16 cellular contexts compared by ENCODE assay signal in genomic region chr6:51300510-51300909, GRCh38.
"Had no signal": no experiment of that assay in that cellular context is flagged by ENCODE, and none has a peak within 500 bp of the region (broad histone marks: within the 10 kb centered on the region; RNA-seq: fewer than 3 reads in every experiment).

No MANE protein-coding gene starts in this region.

- H3K9me3 Mint-ChIP-seq: activated CD4-positive, alpha-beta memory T cell treated with anti-CD3 and anti-CD28 coated beads, Interleukin-2, amount 10 ng/mL, durations not matched to agents 7 days and 5 days; nephron progenitor cell; stimulated activated memory B cell treated with anti-CD40 and anti-IgM and Interleukin-4, amounts not matched to agents 10 μg/mL and 1 μg/mL and 100 μg/mL, for 72 hours had no signal

- H3K9me3 ChIP-seq: left ventricle myocardium inferior, psoas muscle, right lobe of liver, spleen, transverse colon had no signal

- H3K27ac Mint-ChIP-seq: activated CD4-positive, alpha-beta memory T cell treated with anti-CD3 and anti-CD28 coated beads, Interleukin-2, amount 10 ng/mL, durations not matched to agents 7 days and 5 days; activated naive CD4-positive, alpha-beta T cell treated with anti-CD3 and anti-CD28 coated beads for 36 hours; nephron progenitor cell; stimulated activated memory B cell treated with anti-CD40 and anti-IgM and Interleukin-4, amounts not matched to agents 10 μg/mL and 1 μg/mL and 100 μg/mL, for 72 hours had no signal

- H3K36me3 ChIP-seq: left ventricle myocardium inferior, right lobe of liver, spleen, transverse colon had no signal

- DNase-seq: activated CD4-positive, alpha-beta memory T cell treated with anti-CD3 and anti-CD28 coated beads, Interleukin-2, amount 10 ng/mL, durations not matched to agents 7 days and 5 days; activated CD4-positive, alpha-beta T cell treated with anti-CD3 and anti-CD28 coated beads for 1 hour; activated CD8-positive, alpha-beta memory T cell treated with anti-CD3 and anti-CD28 coated beads, Interleukin-2, amount 50 U/mL, for 48 hours; activated naive CD4-positive, alpha-beta T cell treated with anti-CD3 and anti-CD28 coated beads for 36 hours; effector CD8-positive, alpha-beta T cell; kidney; left ventricle myocardium inferior; mesendoderm; nephron progenitor cell; psoas muscle; right lobe of liver; spleen; stimulated activated CD4-positive, alpha-beta T cell treated with anti-CD3 and anti-CD28 coated beads, Interleukin-1b, Interleukin-23, amount 100 ng/mL, for 48 hours; transverse colon had no signal

- H3K36me3 Mint-ChIP-seq: stimulated activated memory B cell treated with anti-CD40 and anti-IgM and Interleukin-4, amounts not matched to agents 10 μg/mL and 1 μg/mL and 100 μg/mL, for 72 hours had no signal

- H3K27me3 Mint-ChIP-seq: activated CD4-positive, alpha-beta memory T cell treated with anti-CD3 and anti-CD28 coated beads, Interleukin-2, amount 10 ng/mL, durations not matched to agents 7 days and 5 days; stimulated activated memory B cell treated with anti-CD40 and anti-IgM and Interleukin-4, amounts not matched to agents 10 μg/mL and 1 μg/mL and 100 μg/mL, for 72 hours had no signal

- H3K27ac ChIP-seq: coronary artery, left ventricle myocardium inferior, psoas muscle, right lobe of liver, spleen, transverse colon had no signal

- H3K4me1 ChIP-seq: left ventricle myocardium inferior, psoas muscle, right lobe of liver, transverse colon had no signal

- ATAC-seq: psoas muscle; right lobe of liver; stimulated activated memory B cell treated with anti-CD40 and anti-IgM and Interleukin-4, amounts not matched to agents 10 μg/mL and 1 μg/mL and 100 μg/mL, for 72 hours had no signal

- H3K27me3 ChIP-seq: right lobe of liver, spleen, transverse colon had no signal

- H3K4me1 Mint-ChIP-seq: activated CD4-positive, alpha-beta memory T cell treated with anti-CD3 and anti-CD28 coated beads, Interleukin-2, amount 10 ng/mL, durations not matched to agents 7 days and 5 days; nephron progenitor cell; stimulated activated memory B cell treated with anti-CD40 and anti-IgM and Interleukin-4, amounts not matched to agents 10 μg/mL and 1 μg/mL and 100 μg/mL, for 72 hours had no signal

- H3K4me3 Mint-ChIP-seq: activated CD4-positive, alpha-beta memory T cell treated with anti-CD3 and anti-CD28 coated beads, Interleukin-2, amount 10 ng/mL, durations not matched to agents 7 days and 5 days; activated naive CD4-positive, alpha-beta T cell treated with anti-CD3 and anti-CD28 coated beads for 36 hours; nephron progenitor cell; stimulated activated memory B cell treated with anti-CD40 and anti-IgM and Interleukin-4, amounts not matched to agents 10 μg/mL and 1 μg/mL and 100 μg/mL, for 72 hours had no signal

- H3K4me3 ChIP-seq: coronary artery, left ventricle myocardium inferior, psoas muscle, right lobe of liver, spleen, transverse colon had no signal
